ENCODE assay signal across 18 cellular contexts in genomic region chr7:1987084-1987535, GRCh38.
DNase-seq lines count a peak whose midpoint lies in the region; ATAC-seq and TF ChIP-seq lines count a peak whose summit lies in the region.
"Had no signal": no experiment of that assay in that cellular context is flagged by ENCODE, and none has a peak within 500 bp of the region (broad histone marks: within the 10 kb centered on the region; RNA-seq: fewer than 3 reads in every experiment).

No MANE protein-coding gene starts in this region.

- H3K4me3 ChIP-seq in CD4-positive, alpha-beta memory T cell (ENCODE audit: low read length in 2 of 2), result no peak overlapping the region
- no peak overlapping the region for H3K4me3 ChIP-seq in mucosa of descending colon

- peak overlapping the region; percentile 76 for H3K27ac Mint-ChIP-seq in activated CD4-positive, alpha-beta T cell treated with anti-CD3 and anti-CD28 coated beads for 36 hours
- H3K27ac Mint-ChIP-seq in CD4-positive, alpha-beta memory T cell, result peak overlapping the region in 5 of 7 donors; percentile 31 to 93 (median 88)
- peak overlapping the region; percentile 59 for H3K27ac Mint-ChIP-seq in activated T-helper 1 cell treated with anti-CD3 and anti-CD28 coated beads, Interleukin-12 subunit alpha, Interleukin-12 subunit beta, Interleukin-2, Interleukin-4 antibody, amounts not matched to agents 30 ng/mL and 10 ng/mL and 1 ng/mL, durations not matched to agents 14 hours and 24 hours and 36 hours

- intact Hi-C loops in activated CD4-positive, alpha-beta T cell treated with anti-CD3 and anti-CD28 coated beads for 36 hours (cut with DNase I, micrococcal nuclease), result no loop called here
- intact Hi-C loops in CD4-positive, alpha-beta memory T cell (cut with micrococcal nuclease), result no loop called here
- intact Hi-C loops in activated T-helper 1 cell treated with anti-CD3 and anti-CD28 coated beads, Interleukin-12 subunit alpha, Interleukin-12 subunit beta, Interleukin-2, Interleukin-4 antibody, amounts not matched to agents 30 ng/mL and 10 ng/mL and 1 ng/mL, durations not matched to agents 14 hours and 24 hours and 36 hours (cut with micrococcal nuclease), result no loop called here
- intact Hi-C loops in mucosa of descending colon (cut with DNase I, micrococcal nuclease), result no loop called here

- no peaks in the 10 kb centered on the region for H3K27me3 ChIP-seq in CD4-positive, alpha-beta memory T cell (ENCODE audit: insufficient read depth, low read length)

- ATAC-seq in activated CD4-positive, alpha-beta T cell treated with anti-CD3 and anti-CD28 coated beads for 36 hours, result no peak
- no peak for ATAC-seq in mucosa of descending colon
- ATAC-seq: HCT116, Panc1 had no signal

- no peak for DNase-seq in activated CD4-positive, alpha-beta T cell treated with anti-CD3 and anti-CD28 coated beads for 36 hours
- DNase-seq in activated CD4-positive, alpha-beta T cell treated with anti-CD3 and anti-CD28 coated beads for 4 hours, result no peak
- DNase-seq in CD4-positive, alpha-beta memory T cell, result no peak
- DNase-seq in activated T-helper 1 cell treated with anti-CD3 and anti-CD28 coated beads, Interleukin-12 subunit alpha, Interleukin-12 subunit beta, Interleukin-2, Interleukin-4 antibody, amounts not matched to agents 30 ng/mL and 10 ng/mL and 1 ng/mL, durations not matched to agents 14 hours and 24 hours and 36 hours (ENCODE audit: low spot score), result no peak
- DNase-seq in mucosa of descending colon (peak in 2 of 3 donors; percentile 6 to 44), NCI-H2196 (lab: John Stamatoyannopoulos, UW; ENCODE audit: unreplicated experiment) (no peak), ureter (ENCODE audit: low spot score) (no peak), SIG-M5 (lab: John Stamatoyannopoulos, UW) (no peak)
- DNase-seq: DMS79 treated with DMSO at 0.1 percent for 48 hours; islet precursor cell; mesenchymal stem cell; NCI-H1092; NCI-H774; stimulated activated CD4-positive, alpha-beta T cell treated with anti-CD3 and anti-CD28 coated beads, Interleukin-12 subunit alpha, Interleukin-12 subunit beta, amount 100 ng/mL, for 4 hours had no signal

- no peaks in the 10 kb centered on the region for H3K27me3 Mint-ChIP-seq in activated CD4-positive, alpha-beta T cell treated with anti-CD3 and anti-CD28 coated beads for 36 hours
- no peaks in the 10 kb centered on the region for H3K27me3 Mint-ChIP-seq in CD4-positive, alpha-beta memory T cell
- no peaks in the 10 kb centered on the region for H3K27me3 Mint-ChIP-seq in activated T-helper 1 cell treated with anti-CD3 and anti-CD28 coated beads, Interleukin-12 subunit alpha, Interleukin-12 subunit beta, Interleukin-2, Interleukin-4 antibody, amounts not matched to agents 30 ng/mL and 10 ng/mL and 1 ng/mL, durations not matched to agents 14 hours and 24 hours and 36 hours (ENCODE audit: insufficient read depth)

- no peak overlapping the region for H3K4me3 Mint-ChIP-seq in activated CD4-positive, alpha-beta T cell treated with anti-CD3 and anti-CD28 coated beads for 36 hours
- H3K4me3 Mint-ChIP-seq in CD4-positive, alpha-beta memory T cell, result peak overlapping the region in 6 of 8 donors; percentile 32 to 77 (median 60)
- H3K4me3 Mint-ChIP-seq in activated T-helper 1 cell treated with anti-CD3 and anti-CD28 coated beads, Interleukin-12 subunit alpha, Interleukin-12 subunit beta, Interleukin-2, Interleukin-4 antibody, amounts not matched to agents 30 ng/mL and 10 ng/mL and 1 ng/mL, durations not matched to agents 14 hours and 24 hours and 36 hours, result peak overlapping the region; percentile 29
- H3K4me3 Mint-ChIP-seq: CD14-positive monocyte had no signal

- H3K4me1 Mint-ChIP-seq in activated CD4-positive, alpha-beta T cell treated with anti-CD3 and anti-CD28 coated beads for 36 hours, result peaks cover 28% of the 10 kb centered on the region
- peaks cover 18 to 35% (median 24%) of the 10 kb centered on the region in 4 donors for H3K4me1 Mint-ChIP-seq in CD4-positive, alpha-beta memory T cell
- H3K4me1 Mint-ChIP-seq in activated T-helper 1 cell treated with anti-CD3 and anti-CD28 coated beads, Interleukin-12 subunit alpha, Interleukin-12 subunit beta, Interleukin-2, Interleukin-4 antibody, amounts not matched to agents 30 ng/mL and 10 ng/mL and 1 ng/mL, durations not matched to agents 14 hours and 24 hours and 36 hours (ENCODE audit: low read depth), result peaks cover 22% of the 10 kb centered on the region
- H3K4me1 Mint-ChIP-seq: CD14-positive monocyte had no signal

- CTCF ChIA-PET in activated CD4-positive, alpha-beta T cell treated with anti-CD3 and anti-CD28 coated beads for 36 hours (lab: Charles Lee), result no interaction called here
- CTCF ChIA-PET in CD4-positive, alpha-beta memory T cell (lab: Charles Lee; ENCODE audit: partially characterized antibody), result no interaction called here

- peaks cover 23% of the 10 kb centered on the region for H3K4me1 ChIP-seq in CD4-positive, alpha-beta memory T cell (ENCODE audit: insufficient read depth, low read length)
- H3K4me1 ChIP-seq in mucosa of descending colon (ENCODE audit: low read depth), result no peaks in the 10 kb centered on the region

- peaks cover 7% of the 10 kb centered on the region for H3K36me3 Mint-ChIP-seq in activated CD4-positive, alpha-beta T cell treated with anti-CD3 and anti-CD28 coated beads for 36 hours (ENCODE audit: low read depth)
- peaks cover 2 to 11% of the 10 kb centered on the region in 2 donors for H3K36me3 Mint-ChIP-seq in CD4-positive, alpha-beta memory T cell
- no peaks in the 10 kb centered on the region for H3K36me3 Mint-ChIP-seq in activated T-helper 1 cell treated with anti-CD3 and anti-CD28 coated beads, Interleukin-12 subunit alpha, Interleukin-12 subunit beta, Interleukin-2, Interleukin-4 antibody, amounts not matched to agents 30 ng/mL and 10 ng/mL and 1 ng/mL, durations not matched to agents 14 hours and 24 hours and 36 hours (ENCODE audit: low read depth)

- H3K9me3 ChIP-seq in CD4-positive, alpha-beta memory T cell (ENCODE audit: control insufficient read depth in 1 of 2, low read length in 2 of 2), result no peaks in the 10 kb centered on the region
- no peaks in the 10 kb centered on the region for H3K9me3 ChIP-seq in mucosa of descending colon

- POLR2A ChIA-PET in activated CD4-positive, alpha-beta T cell treated with anti-CD3 and anti-CD28 coated beads for 36 hours (lab: Charles Lee), result no interaction called here
- POLR2A ChIA-PET in CD4-positive, alpha-beta memory T cell (lab: Charles Lee; ENCODE audit: partially characterized antibody), result interaction anchor here (1.1 to 1.4 kb wide), 2 partner anchors 47 to 67 kb away, joined by 5 to 6 read pairs; no protein-coding TSS in a partner anchor

- H3K9me3 Mint-ChIP-seq in activated CD4-positive, alpha-beta T cell treated with anti-CD3 and anti-CD28 coated beads for 36 hours (ENCODE audit: low read depth), result no peaks in the 10 kb centered on the region
- H3K9me3 Mint-ChIP-seq in CD4-positive, alpha-beta memory T cell, result no peaks in the 10 kb centered on the region
- no peaks in the 10 kb centered on the region for H3K9me3 Mint-ChIP-seq in activated T-helper 1 cell treated with anti-CD3 and anti-CD28 coated beads, Interleukin-12 subunit alpha, Interleukin-12 subunit beta, Interleukin-2, Interleukin-4 antibody, amounts not matched to agents 30 ng/mL and 10 ng/mL and 1 ng/mL, durations not matched to agents 14 hours and 24 hours and 36 hours
- H3K9me3 Mint-ChIP-seq: CD14-positive monocyte had no signal

- no peak overlapping the region for H3K27ac ChIP-seq in CD4-positive, alpha-beta memory T cell (ENCODE audit: low read depth, low read length)
- H3K27ac ChIP-seq: KMS-11 had no signal

- TF ChIP-seq CTCF in mucosa of descending colon (IDR thresholded peaks at IDR 0.05), result no peak

- no peaks in the 10 kb centered on the region for H3K36me3 ChIP-seq in CD4-positive, alpha-beta memory T cell (ENCODE audit: insufficient read depth, low read length)
- H3K36me3 ChIP-seq in mucosa of descending colon (ENCODE audit: low read depth), result no peaks in the 10 kb centered on the region

Comparison
In these comparisons a context has a peak if more than half of its experiments do, and no peak if none do; other contexts are left out.
1. DNase-seq: peak in mucosa of descending colon (2 of 3); none in activated CD4-positive, alpha-beta T cell treated with anti-CD3 and anti-CD28 coated beads for 36 hours (single experiment), activated CD4-positive, alpha-beta T cell treated with anti-CD3 and anti-CD28 coated beads for 4 hours (0 of 2), CD4-positive, alpha-beta memory T cell (0 of 5), activated T-helper 1 cell treated with anti-CD3 and anti-CD28 coated beads, Interleukin-12 subunit alpha, Interleukin-12 subunit beta, Interleukin-2, Interleukin-4 antibody, amounts not matched to agents 30 ng/mL and 10 ng/mL and 1 ng/mL, durations not matched to agents 14 hours and 24 hours and 36 hours (single experiment), NCI-H2196 (single experiment), ureter (single experiment) and SIG-M5 (single experiment).
2. Peak in every context shown above with its lines, with median percentiles within 50 percentile points of each other: H3K27ac Mint-ChIP-seq.